Comparison of ENCODE assay signal across 1 cellular context in genomic region chr11:76832365-76832764, GRCh38.
TF ChIP-seq lines count a peak whose summit lies in the region.

No MANE protein-coding gene starts in this region.

TF ChIP-seq in HepG2, 621 proteins besides CTCF, POLR2A, EP300 and RAD21:
- TF ChIP-seq GABPB1 (CRISPR knock-in tag; IDR thresholded peaks at IDR 0.05) (no peak), ZMAT5 (CRISPR knock-in tag; IDR thresholded peaks at IDR 0.05; ENCODE audit: borderline replicate concordance, low read depth) (no peak), ZNF460 (CRISPR knock-in tag; IDR thresholded peaks at IDR 0.05; ENCODE audit: borderline replicate concordance) (no peak), NFKBIZ (CRISPR knock-in tag; IDR thresholded peaks at IDR 0.05) (no peak), RXRA (CRISPR knock-in tag; IDR thresholded peaks at IDR 0.05) (no peak), ZKSCAN1 (IDR thresholded peaks at IDR 0.05; ENCODE audit: low read length) (no peak), ZNF678 (CRISPR knock-in tag; IDR thresholded peaks at IDR 0.05) (no peak), CEBPZ (IDR thresholded peaks at IDR 0.05; ENCODE audit: low read length) (no peak), ZNF354B (CRISPR knock-in tag; IDR thresholded peaks at IDR 0.05) (no peak), ZNF350 (CRISPR knock-in tag; IDR thresholded peaks at IDR 0.05; ENCODE audit: borderline replicate concordance, low read depth) (no peak), NFAT5 (CRISPR knock-in tag; IDR thresholded peaks at IDR 0.05) (no peak), YEATS2 (CRISPR knock-in tag; IDR thresholded peaks at IDR 0.05; ENCODE audit: borderline replicate concordance) (no peak), PRDM10 (CRISPR knock-in tag; IDR thresholded peaks at IDR 0.05; ENCODE audit: low read depth) (no peak)
